In the genomic region with DNA sequence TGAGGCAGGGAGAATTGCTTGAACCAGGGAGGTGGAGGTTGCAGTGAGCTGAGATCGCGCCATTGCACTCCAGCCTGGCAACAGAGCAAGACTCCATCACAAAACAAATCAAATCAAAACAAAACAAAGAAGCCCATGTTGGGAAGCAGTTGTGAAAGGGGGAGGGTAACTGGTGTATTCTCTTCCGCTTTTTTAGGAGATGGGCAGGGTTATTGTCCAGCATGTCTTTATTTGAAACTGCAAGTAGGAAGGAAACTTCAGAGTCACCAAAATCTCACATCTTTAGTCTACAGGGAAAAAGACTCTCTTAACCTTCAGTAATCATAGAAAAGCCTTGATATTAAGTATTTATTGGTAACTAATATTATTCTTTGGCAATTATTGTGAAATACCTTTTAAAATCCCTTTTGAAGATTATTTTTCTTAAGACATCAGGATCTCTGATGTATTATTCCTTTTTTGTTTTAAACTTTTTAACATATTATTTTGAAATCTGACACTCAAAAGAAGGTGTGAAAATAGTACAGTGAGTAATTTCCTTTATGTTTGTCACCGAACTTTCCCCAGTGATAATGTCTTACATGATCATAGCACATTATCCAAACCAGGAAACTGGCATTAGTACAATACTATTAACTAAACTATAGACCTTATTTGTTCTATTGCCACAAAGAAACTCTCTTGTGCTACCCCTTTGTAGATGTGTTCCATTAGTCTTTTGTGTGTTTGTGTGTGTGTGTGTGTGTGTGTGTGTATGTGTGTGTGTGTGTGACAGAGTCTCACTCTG, we compare ENCODE assay signal across 23 cellular contexts.
DNase-seq lines count a peak whose midpoint lies in the region; ATAC-seq and TF ChIP-seq lines count a peak whose summit lies in the region.
"Had no signal": no experiment of that assay in that cellular context is flagged by ENCODE, and none has a peak within 500 bp of the region (broad histone marks: within the 10 kb centered on the region; RNA-seq: fewer than 3 reads in every experiment).

No MANE protein-coding gene starts in this region.

- CTCF ChIA-PET in GM10248 (lab: Yijun Ruan, JAX) = no interaction called here

- peaks cover 11% of the 10 kb centered on the region for H3K4me1 Mint-ChIP-seq in stimulated activated naive CD8-positive, alpha-beta T cell treated with anti-CD3 and anti-CD28 coated beads, Interleukin-15, Interleukin-2, amounts not matched to agents 100 ng/mL and 50 ng/mL, for 24 hours (ENCODE audit: low read depth)
- peaks cover 12% of the 10 kb centered on the region for H3K4me1 Mint-ChIP-seq in activated naive CD8-positive, alpha-beta T cell treated with anti-CD3 and anti-CD28 coated beads for 36 hours

- no peaks in the 10 kb centered on the region for H3K9me3 Mint-ChIP-seq in stimulated activated naive CD8-positive, alpha-beta T cell treated with anti-CD3 and anti-CD28 coated beads, Interleukin-15, Interleukin-2, amounts not matched to agents 100 ng/mL and 50 ng/mL, for 24 hours
- no peaks in the 10 kb centered on the region for H3K9me3 Mint-ChIP-seq in activated naive CD8-positive, alpha-beta T cell treated with anti-CD3 and anti-CD28 coated beads for 36 hours
- H3K9me3 Mint-ChIP-seq: activated T-cell treated with anti-CD3 and anti-CD28 coated beads, Interleukin-2, amount 50 U/mL, for 24 hours had no signal

- TF ChIP-seq CTCF in GM10248 (IDR thresholded peaks at IDR 0.05; ENCODE audit: control extremely low read depth, extremely low read depth, low read depth, missing control alignments) = no peak

- peaks cover 6% of the 10 kb centered on the region for H3K27me3 Mint-ChIP-seq in stimulated activated naive CD8-positive, alpha-beta T cell treated with anti-CD3 and anti-CD28 coated beads, Interleukin-15, Interleukin-2, amounts not matched to agents 100 ng/mL and 50 ng/mL, for 24 hours
- H3K27me3 Mint-ChIP-seq in activated naive CD8-positive, alpha-beta T cell treated with anti-CD3 and anti-CD28 coated beads for 36 hours = peaks cover 3% of the 10 kb centered on the region

- ATAC-seq in stimulated activated naive CD8-positive, alpha-beta T cell treated with anti-CD3 and anti-CD28 coated beads, Interleukin-15, Interleukin-2, amounts not matched to agents 100 U/mL and 50 U/mL, for 24 hours = no peak
- ATAC-seq in GM19351 (IDR thresholded peaks at IDR 0.05; ENCODE audit: unreplicated experiment) = no peak
- ATAC-seq: lower lobe of right lung, psoas muscle had no signal

- peak overlapping the region; percentile 31 for H3K27ac Mint-ChIP-seq in stimulated activated naive CD8-positive, alpha-beta T cell treated with anti-CD3 and anti-CD28 coated beads, Interleukin-15, Interleukin-2, amounts not matched to agents 100 ng/mL and 50 ng/mL, for 24 hours
- peak overlapping the region; percentile 21 for H3K27ac Mint-ChIP-seq in activated naive CD8-positive, alpha-beta T cell treated with anti-CD3 and anti-CD28 coated beads for 36 hours
- H3K27ac Mint-ChIP-seq: activated T-cell treated with anti-CD3 and anti-CD28 coated beads, Interleukin-2, amount 50 U/mL, for 24 hours had no signal

- no peak overlapping the region for H3K4me3 Mint-ChIP-seq in stimulated activated naive CD8-positive, alpha-beta T cell treated with anti-CD3 and anti-CD28 coated beads, Interleukin-15, Interleukin-2, amounts not matched to agents 100 ng/mL and 50 ng/mL, for 24 hours
- no peak overlapping the region for H3K4me3 Mint-ChIP-seq in activated naive CD8-positive, alpha-beta T cell treated with anti-CD3 and anti-CD28 coated beads for 36 hours
- H3K4me3 Mint-ChIP-seq: activated T-cell treated with anti-CD3 and anti-CD28 coated beads, Interleukin-2, amount 50 U/mL, for 24 hours had no signal

- POLR2A ChIA-PET in GM10248 (lab: Yijun Ruan, JAX) = no interaction called here

- H3K36me3 Mint-ChIP-seq in stimulated activated naive CD8-positive, alpha-beta T cell treated with anti-CD3 and anti-CD28 coated beads, Interleukin-15, Interleukin-2, amounts not matched to agents 100 ng/mL and 50 ng/mL, for 24 hours (ENCODE audit: low read depth) = no peaks in the 10 kb centered on the region
- H3K36me3 Mint-ChIP-seq in activated naive CD8-positive, alpha-beta T cell treated with anti-CD3 and anti-CD28 coated beads for 36 hours = peaks cover 1% of the 10 kb centered on the region

- no peak for DNase-seq in stimulated activated naive CD8-positive, alpha-beta T cell treated with anti-CD3 and anti-CD28 coated beads, Interleukin-15, Interleukin-2, amounts not matched to agents 100 U/mL and 50 U/mL, for 24 hours
- no peak for DNase-seq in activated naive CD8-positive, alpha-beta T cell treated with anti-CD3 and anti-CD28 coated beads for 36 hours
- peak; percentile 24 for DNase-seq in kidney tubule cell (ENCODE audit: low spot score)
- DNase-seq in activated CD4-positive, alpha-beta T cell treated with anti-CD3 and anti-CD28 coated beads for 48 hours = no peak
- no peak for DNase-seq in stimulated activated CD4-positive, alpha-beta T cell treated with anti-CD3 and anti-CD28 coated beads, Interleukin-15, amount 100 ng/mL, for 24 hours
- no peak for DNase-seq in GM10248 (ENCODE audit: extremely low spot score)
- DNase-seq: activated CD4-positive, CD25-positive, alpha-beta regulatory T cell; activated naive CD4-positive, alpha-beta T cell treated with anti-CD3 and anti-CD28 coated beads, Interleukin-2, amount 50 U/mL, for 16 hours; activated T-cell treated with anti-CD3 and anti-CD28 coated beads, Interleukin-2, amount 50 U/mL, for 24 hours; caudate nucleus; glutamatergic neuron; HCEC 1CT; lower lobe of right lung; NCI-H1105; NCI-H2029; NCI-H2227 treated with DMSO at 0.1 percent for 48 hours; psoas muscle; SHP77; stimulated activated CD8-positive, alpha-beta memory T cell treated with anti-CD3 and anti-CD28 coated beads, Interleukin-4, amount 100 ng/mL, for 48 hours; substantia nigra; SW 1271 had no signal
